Comparison of ENCODE assay signal across 10 cellular contexts in the genomic region with DNA sequence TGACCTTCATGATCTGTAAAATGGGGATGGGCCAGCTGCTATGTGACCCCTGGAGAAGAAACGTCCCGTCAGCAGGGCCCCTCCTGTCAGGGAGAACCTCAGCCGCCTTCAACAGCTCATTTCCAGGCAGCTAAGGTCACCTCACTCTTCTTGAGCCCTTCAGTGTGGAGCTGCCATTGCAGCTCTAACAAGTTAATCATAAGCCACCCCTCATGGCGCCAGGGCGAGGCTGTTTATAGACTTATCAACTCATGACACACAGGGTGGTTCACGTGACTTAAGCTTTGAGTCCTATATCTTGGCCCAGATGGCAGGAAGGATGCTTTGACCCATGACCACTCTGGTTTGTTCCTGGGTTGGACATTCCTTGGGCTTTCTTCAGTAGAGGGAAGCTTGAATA.
A peak's percentile ranks its signal among the peaks of the same experiment; 100 is the strongest.
DNase-seq lines count a peak whose midpoint lies in the region; ATAC-seq and TF ChIP-seq lines count a peak whose summit lies in the region.
"Had no signal": no experiment of that assay in that cellular context is flagged by ENCODE, and none has a peak within 500 bp of the region (broad histone marks: within the 10 kb centered on the region; RNA-seq: fewer than 3 reads in every experiment).

No MANE protein-coding gene starts in this region.

- no peak overlapping the region for H3K4me2 ChIP-seq in GM23248 (ENCODE audit: unreplicated experiment)

- H3K36me3 Mint-ChIP-seq in activated CD4-positive, alpha-beta memory T cell treated with anti-CD3 and anti-CD28 coated beads for 36 hours = no peaks in the 10 kb centered on the region
- H3K36me3 Mint-ChIP-seq in activated CD8-positive, alpha-beta T cell treated with anti-CD3 and anti-CD28 coated beads, Interleukin-2, amount 10 ng/mL, durations not matched to agents 7 days and 5 days (ENCODE audit: low read depth) = no peaks in the 10 kb centered on the region
- H3K36me3 Mint-ChIP-seq: activated naive CD4-positive, alpha-beta T cell treated with anti-CD3 and anti-CD28 coated beads, Interleukin-2, amount 50 U/mL, for 72 hours had no signal

- peaks cover 6% of the 10 kb centered on the region for H3K9me3 Mint-ChIP-seq in activated CD4-positive, alpha-beta memory T cell treated with anti-CD3 and anti-CD28 coated beads for 36 hours
- H3K9me3 Mint-ChIP-seq in activated CD8-positive, alpha-beta T cell treated with anti-CD3 and anti-CD28 coated beads, Interleukin-2, amount 10 ng/mL, durations not matched to agents 7 days and 5 days (ENCODE audit: insufficient read depth) = no peaks in the 10 kb centered on the region

- no peak overlapping the region for H3K4me3 Mint-ChIP-seq in activated CD4-positive, alpha-beta memory T cell treated with anti-CD3 and anti-CD28 coated beads for 36 hours
- no peak overlapping the region for H3K4me3 Mint-ChIP-seq in activated CD8-positive, alpha-beta T cell treated with anti-CD3 and anti-CD28 coated beads, Interleukin-2, amount 10 ng/mL, durations not matched to agents 7 days and 5 days

- no peaks in the 10 kb centered on the region for H3K4me1 Mint-ChIP-seq in activated CD4-positive, alpha-beta memory T cell treated with anti-CD3 and anti-CD28 coated beads for 36 hours (ENCODE audit: low read depth)
- no peaks in the 10 kb centered on the region for H3K4me1 Mint-ChIP-seq in activated CD8-positive, alpha-beta T cell treated with anti-CD3 and anti-CD28 coated beads, Interleukin-2, amount 10 ng/mL, durations not matched to agents 7 days and 5 days (ENCODE audit: low read depth)

- H3K9ac ChIP-seq in GM23248 = no peak overlapping the region

- H3K9me2 ChIP-seq in GM23248 (ENCODE audit: insufficient read depth) = no peaks in the 10 kb centered on the region

- DNase-seq in GM23248 (peak; percentile 23), body of pancreas (peak; percentile 57 to 77 (median 74)), kidney tubule cell (ENCODE audit: low spot score) (peak; percentile 96), gastrocnemius medialis (peak in 1 of 2 donors; percentile 33), caudate nucleus (lab: John Stamatoyannopoulos, UW) (no peak)
- no peak for DNase-seq in activated CD4-positive, alpha-beta memory T cell treated with anti-CD3 and anti-CD28 coated beads for 36 hours
- no peak for DNase-seq in stimulated activated CD4-positive, alpha-beta T cell treated with anti-CD3 and anti-CD28 coated beads, Interleukin-1b, Interleukin-23, amount 100 ng/mL, for 48 hours
- no peak for DNase-seq in activated CD8-positive, alpha-beta T cell treated with anti-CD3 and anti-CD28 coated beads, Interleukin-2, amount 10 ng/mL, durations not matched to agents 7 days and 5 days

- CTCF ChIA-PET in activated CD4-positive, alpha-beta memory T cell treated with anti-CD3 and anti-CD28 coated beads for 36 hours (lab: Charles Lee) = interaction anchor here (0.7 to 2.0 kb wide), 8 partner anchors 9 to 552 kb away, joined by 3 to 13 read pairs (median 4); no protein-coding TSS in a partner anchor
- CTCF ChIA-PET in activated CD8-positive, alpha-beta T cell treated with anti-CD3 and anti-CD28 coated beads, Interleukin-2, amount 10 ng/mL, durations not matched to agents 7 days and 5 days (lab: Charles Lee) = interaction anchor here (0.6 to 2.6 kb wide), 16 partner anchors 9 to 672 kb away, joined by 3 to 17 read pairs (median 4); no protein-coding TSS in a partner anchor

- POLR2A ChIA-PET in activated CD4-positive, alpha-beta memory T cell treated with anti-CD3 and anti-CD28 coated beads for 36 hours (lab: Charles Lee) = no interaction called here
- POLR2A ChIA-PET in activated CD8-positive, alpha-beta T cell treated with anti-CD3 and anti-CD28 coated beads, Interleukin-2, amount 10 ng/mL, durations not matched to agents 7 days and 5 days (lab: Charles Lee) = no interaction called here

- no peak overlapping the region for H2AFZ ChIP-seq in GM23248

- H3K27me3 ChIP-seq in GM23248 (replicated peaks; ENCODE audit: insufficient read depth) (no peaks in the 10 kb centered on the region), body of pancreas (no peaks in the 10 kb centered on the region), gastrocnemius medialis (no peaks in the 10 kb centered on the region)
- H3K27me3 ChIP-seq: neutrophil had no signal

- H3K36me3 ChIP-seq in GM23248 (ENCODE audit: low read depth) = no peaks in the 10 kb centered on the region
- no peaks in the 10 kb centered on the region for H3K36me3 ChIP-seq in body of pancreas (replicated peaks in 1 of 2; ENCODE audit: insufficient read depth in 1 of 2, low read depth in 2 of 2)
- no peaks in the 10 kb centered on the region for H3K36me3 ChIP-seq in gastrocnemius medialis
- H3K36me3 ChIP-seq: neutrophil had no signal

- TF ChIP-seq CTCF in body of pancreas (IDR thresholded peaks at IDR 0.05) (no peak), gastrocnemius medialis (IDR thresholded peaks at IDR 0.05 in 4 of 5, conservative IDR thresholded peaks at IDR 0.05 in 1 of 5) (no peak)

- in situ Hi-C loops in GM23248 (cut with MboI) = no loop called here
- in situ Hi-C loops in gastrocnemius medialis (cut with MboI; ENCODE audit: low sequenced_read_pairs in 4 of 4) = loop anchor here in 3 of 4 donors (10.0 to 25.0 kb wide), 4 partner anchors 168 to 558 kb away; no protein-coding TSS in a partner anchor

- H4K20me1 ChIP-seq in GM23248 (ENCODE audit: insufficient read depth) = no peaks in the 10 kb centered on the region

- H3K4me3 ChIP-seq in GM23248 (no peak overlapping the region), body of pancreas (no peak overlapping the region), gastrocnemius medialis (no peak overlapping the region)

- H3K27ac ChIP-seq in GM23248 = no peak overlapping the region
- H3K27ac ChIP-seq in body of pancreas = peak overlapping the region in 3 of 4 donors; percentile 14 to 49 (median 38)
- peak overlapping the region; percentile 17 to 66 (median 44) for H3K27ac ChIP-seq in gastrocnemius medialis
- H3K27ac ChIP-seq in caudate nucleus (ENCODE audit: low read depth, low read length) = no peak overlapping the region
- H3K27ac ChIP-seq: neutrophil had no signal

- no peak overlapping the region for H3K27ac Mint-ChIP-seq in activated CD4-positive, alpha-beta memory T cell treated with anti-CD3 and anti-CD28 coated beads for 36 hours
- H3K27ac Mint-ChIP-seq in activated CD8-positive, alpha-beta T cell treated with anti-CD3 and anti-CD28 coated beads, Interleukin-2, amount 10 ng/mL, durations not matched to agents 7 days and 5 days = no peak overlapping the region
- H3K27ac Mint-ChIP-seq: activated naive CD4-positive, alpha-beta T cell treated with anti-CD3 and anti-CD28 coated beads, Interleukin-2, amount 50 U/mL, for 72 hours had no signal

- intact Hi-C loops in body of pancreas (cut with DNase I) = no loop called here
- intact Hi-C loops in gastrocnemius medialis (cut with DNase I; ENCODE audit: low total_unique reads) = loop anchor here (1.0 to 5.0 kb wide), 4 partner anchors 70 to 553 kb away; no protein-coding TSS in a partner anchor
- intact Hi-C loops in activated CD4-positive, alpha-beta memory T cell treated with anti-CD3 and anti-CD28 coated beads for 36 hours (cut with micrococcal nuclease) = no loop called here

- H3K4me1 ChIP-seq in GM23248 (ENCODE audit: insufficient read depth) (peaks cover 10% of the 10 kb centered on the region), body of pancreas (peaks cover 18% of the 10 kb centered on the region), gastrocnemius medialis (peaks cover 4 to 12% of the 10 kb centered on the region in 2 donors)

- H3K79me2 ChIP-seq in GM23248 (ENCODE audit: insufficient read depth) = no peaks in the 10 kb centered on the region

- H3K9me3 ChIP-seq in GM23248 (ENCODE audit: low read depth) (no peaks in the 10 kb centered on the region), body of pancreas (no peaks in the 10 kb centered on the region), gastrocnemius medialis (no peaks in the 10 kb centered on the region)
- H3K9me3 ChIP-seq: neutrophil had no signal

- WGBS in GM23248 (ENCODE audit: low coverage in 1 of 2, low lambda C conversion rate in 2 of 2, missing lambda C conversion rate in 2 of 2), 2 experiments = 78 to 81% methylated on average over 6 of the region's 6 CpGs
- 21 to 22% methylated on average over 6 of the region's 6 CpGs for WGBS in body of pancreas, 2 donors

- H3F3A ChIP-seq in GM23248 (ENCODE audit: insufficient read depth) = 0 out of 2 replicates have a peak, but pooled peaks cover 9% of the 10 kb centered on the region

- H3K27me3 Mint-ChIP-seq in activated CD4-positive, alpha-beta memory T cell treated with anti-CD3 and anti-CD28 coated beads for 36 hours = no peaks in the 10 kb centered on the region
- no peaks in the 10 kb centered on the region for H3K27me3 Mint-ChIP-seq in activated CD8-positive, alpha-beta T cell treated with anti-CD3 and anti-CD28 coated beads, Interleukin-2, amount 10 ng/mL, durations not matched to agents 7 days and 5 days (ENCODE audit: low read depth)

- peak; percentile 82 for ATAC-seq in body of pancreas
- ATAC-seq in gastrocnemius medialis = peak; percentile 29 to 48
- no peak for ATAC-seq in activated CD8-positive, alpha-beta T cell treated with anti-CD3 and anti-CD28 coated beads, Interleukin-2, amount 10 ng/mL, durations not matched to agents 7 days and 5 days

- no peak for TF ChIP-seq POLR2A in body of pancreas (IDR thresholded peaks at IDR 0.05)
- no peak for TF ChIP-seq POLR2A in gastrocnemius medialis (IDR thresholded peaks at IDR 0.05)

Comparison
In these comparisons a context has a peak if more than half of its experiments do, and no peak if none do; other contexts are left out.
1. DNase-seq: peak in GM23248 (single experiment), body of pancreas (4 of 4) and kidney tubule cell (single experiment); none in caudate nucleus (0 of 61), activated CD4-positive, alpha-beta memory T cell treated with anti-CD3 and anti-CD28 coated beads for 36 hours (single experiment), stimulated activated CD4-positive, alpha-beta T cell treated with anti-CD3 and anti-CD28 coated beads, Interleukin-1b, Interleukin-23, amount 100 ng/mL, for 48 hours (single experiment) and activated CD8-positive, alpha-beta T cell treated with anti-CD3 and anti-CD28 coated beads, Interleukin-2, amount 10 ng/mL, durations not matched to agents 7 days and 5 days (single experiment).
2. H3K27ac ChIP-seq: peak in body of pancreas (3 of 4) and gastrocnemius medialis (4 of 4); none in GM23248 (single experiment) and caudate nucleus (single experiment).